ENCODE assay signal across 1 cellular context in genomic region chr20:34558320-34559202, GRCh38.
TF ChIP-seq lines count a peak whose summit lies in the region.

MAP1LC3A (plus strand) TSS chr20:34558718; CDS start chr20:34558869, 151 bp downstream.

TF ChIP-seq in GM23338, 12 proteins besides CTCF, POLR2A, EP300 and RAD21 (continued from another document):
- TF ChIP-seq ZNF462 (CRISPR knock-in tag; IDR thresholded peaks at IDR 0.05) = no peak
- peak; percentile 100 for TF ChIP-seq CREB1 (CRISPR knock-in tag; IDR thresholded peaks at IDR 0.05; ENCODE audit: low read depth)
- TF ChIP-seq ZNF331 (CRISPR knock-in tag; IDR thresholded peaks at IDR 0.05; ENCODE audit: low read depth) = no peak
- TF ChIP-seq ZNF114 (CRISPR knock-in tag; IDR thresholded peaks at IDR 0.05) = no peak
TF ChIP-seq in GM23338: peak in this region for 2.
